ENCODE assay signal across 1 cellular context in the genomic region with DNA sequence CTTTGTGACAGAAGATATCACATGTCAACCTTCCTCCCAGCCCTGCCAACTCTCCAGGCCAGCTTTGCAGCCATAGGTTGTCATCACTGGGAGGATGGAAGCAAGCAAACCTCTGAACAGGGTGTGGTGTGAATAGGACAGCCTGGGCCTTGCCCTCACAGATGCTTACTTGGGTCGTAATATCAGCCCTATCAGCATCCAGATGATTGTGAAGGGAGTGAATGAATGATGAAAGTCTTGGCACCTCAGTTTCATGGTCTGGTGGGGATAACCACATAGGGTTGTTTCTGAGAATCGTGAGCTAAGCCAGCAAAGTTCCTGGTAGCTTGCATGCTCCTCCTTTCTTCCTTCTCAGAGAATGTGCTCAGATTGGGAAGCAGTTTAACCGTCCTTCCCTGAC.
TF ChIP-seq lines count a peak whose summit lies in the region.

No MANE protein-coding gene starts in this region.

TF ChIP-seq in H1, 55 proteins besides CTCF, POLR2A, EP300 and RAD21 (continued from another document):
- TF ChIP-seq NANOG (IDR thresholded peaks at IDR 0.05; ENCODE audit: insufficient read depth, low read depth, low read length, poor library complexity, severe bottlenecking) (no peak), CHD7 (IDR thresholded peaks at IDR 0.05; ENCODE audit: insufficient replicate concordance, low read length) (no peak)
